ENCODE assay signal across 1 cellular context in the genomic region with DNA sequence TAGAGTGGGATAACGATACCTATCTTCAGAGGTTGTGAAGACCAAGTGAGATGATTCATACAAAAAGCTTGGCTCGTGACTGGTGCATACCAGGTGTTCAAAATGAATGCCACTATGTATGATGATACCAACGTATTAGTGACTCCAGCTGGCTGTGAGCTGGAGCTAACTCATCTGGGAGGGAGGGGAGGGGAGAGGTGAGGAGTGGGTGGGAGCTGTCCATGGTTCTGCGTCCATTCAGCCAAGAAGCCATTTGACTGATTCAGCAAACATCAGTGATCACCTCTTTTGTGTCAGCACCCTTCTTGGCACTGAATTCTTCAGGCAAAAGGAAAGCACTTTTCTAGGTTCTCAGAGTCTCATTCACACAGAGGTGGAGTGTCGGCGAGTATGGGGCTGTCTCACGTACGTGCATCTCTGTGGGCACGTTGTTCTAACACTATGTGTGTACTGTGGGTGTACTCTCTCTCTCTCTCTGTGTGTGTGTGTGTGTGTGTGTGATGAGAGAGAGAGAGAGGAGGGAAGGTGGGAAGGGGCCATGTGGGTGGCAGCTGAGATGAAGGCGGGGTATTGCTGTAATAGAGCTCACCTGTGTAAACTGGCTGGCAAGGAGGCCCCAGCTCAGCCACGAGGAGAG.
TF ChIP-seq lines count a peak whose summit lies in the region.

No MANE protein-coding gene starts in this region.

TF ChIP-seq in HepG2, 621 proteins besides CTCF, POLR2A, EP300 and RAD21 (continued from another document and continues in another):
- TF ChIP-seq, protein P1, sequence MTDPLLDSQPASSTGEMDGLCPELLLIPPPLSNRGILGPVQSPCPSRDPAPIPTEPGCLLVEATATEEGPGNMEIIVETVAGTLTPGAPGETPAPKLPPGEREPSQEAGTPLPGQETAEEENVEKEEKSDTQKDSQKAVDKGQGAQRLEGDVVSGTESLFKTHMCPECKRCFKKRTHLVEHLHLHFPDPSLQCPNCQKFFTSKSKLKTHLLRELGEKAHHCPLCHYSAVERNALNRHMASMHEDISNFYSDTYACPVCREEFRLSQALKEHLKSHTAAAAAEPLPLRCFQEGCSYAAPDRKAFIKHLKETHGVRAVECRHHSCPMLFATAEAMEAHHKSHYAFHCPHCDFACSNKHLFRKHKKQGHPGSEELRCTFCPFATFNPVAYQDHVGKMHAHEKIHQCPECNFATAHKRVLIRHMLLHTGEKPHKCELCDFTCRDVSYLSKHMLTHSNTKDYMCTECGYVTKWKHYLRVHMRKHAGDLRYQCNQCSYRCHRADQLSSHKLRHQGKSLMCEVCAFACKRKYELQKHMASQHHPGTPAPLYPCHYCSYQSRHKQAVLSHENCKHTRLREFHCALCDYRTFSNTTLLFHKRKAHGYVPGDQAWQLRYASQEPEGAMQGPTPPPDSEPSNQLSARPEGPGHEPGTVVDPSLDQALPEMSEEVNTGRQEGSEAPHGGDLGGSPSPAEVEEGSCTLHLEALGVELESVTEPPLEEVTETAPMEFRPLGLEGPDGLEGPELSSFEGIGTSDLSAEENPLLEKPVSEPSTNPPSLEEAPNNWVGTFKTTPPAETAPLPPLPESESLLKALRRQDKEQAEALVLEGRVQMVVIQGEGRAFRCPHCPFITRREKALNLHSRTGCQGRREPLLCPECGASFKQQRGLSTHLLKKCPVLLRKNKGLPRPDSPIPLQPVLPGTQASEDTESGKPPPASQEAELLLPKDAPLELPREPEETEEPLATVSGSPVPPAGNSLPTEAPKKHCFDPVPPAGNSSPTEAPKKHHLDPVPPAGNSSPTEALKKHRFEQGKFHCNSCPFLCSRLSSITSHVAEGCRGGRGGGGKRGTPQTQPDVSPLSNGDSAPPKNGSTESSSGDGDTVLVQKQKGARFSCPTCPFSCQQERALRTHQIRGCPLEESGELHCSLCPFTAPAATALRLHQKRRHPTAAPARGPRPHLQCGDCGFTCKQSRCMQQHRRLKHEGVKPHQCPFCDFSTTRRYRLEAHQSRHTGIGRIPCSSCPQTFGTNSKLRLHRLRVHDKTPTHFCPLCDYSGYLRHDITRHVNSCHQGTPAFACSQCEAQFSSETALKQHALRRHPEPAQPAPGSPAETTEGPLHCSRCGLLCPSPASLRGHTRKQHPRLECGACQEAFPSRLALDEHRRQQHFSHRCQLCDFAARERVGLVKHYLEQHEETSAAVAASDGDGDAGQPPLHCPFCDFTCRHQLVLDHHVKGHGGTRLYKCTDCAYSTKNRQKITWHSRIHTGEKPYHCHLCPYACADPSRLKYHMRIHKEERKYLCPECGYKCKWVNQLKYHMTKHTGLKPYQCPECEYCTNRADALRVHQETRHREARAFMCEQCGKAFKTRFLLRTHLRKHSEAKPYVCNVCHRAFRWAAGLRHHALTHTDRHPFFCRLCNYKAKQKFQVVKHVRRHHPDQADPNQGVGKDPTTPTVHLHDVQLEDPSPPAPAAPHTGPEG (CRISPR knock-in tag; IDR thresholded peaks at IDR 0.05): no peak
- TF ChIP-seq, protein P2, sequence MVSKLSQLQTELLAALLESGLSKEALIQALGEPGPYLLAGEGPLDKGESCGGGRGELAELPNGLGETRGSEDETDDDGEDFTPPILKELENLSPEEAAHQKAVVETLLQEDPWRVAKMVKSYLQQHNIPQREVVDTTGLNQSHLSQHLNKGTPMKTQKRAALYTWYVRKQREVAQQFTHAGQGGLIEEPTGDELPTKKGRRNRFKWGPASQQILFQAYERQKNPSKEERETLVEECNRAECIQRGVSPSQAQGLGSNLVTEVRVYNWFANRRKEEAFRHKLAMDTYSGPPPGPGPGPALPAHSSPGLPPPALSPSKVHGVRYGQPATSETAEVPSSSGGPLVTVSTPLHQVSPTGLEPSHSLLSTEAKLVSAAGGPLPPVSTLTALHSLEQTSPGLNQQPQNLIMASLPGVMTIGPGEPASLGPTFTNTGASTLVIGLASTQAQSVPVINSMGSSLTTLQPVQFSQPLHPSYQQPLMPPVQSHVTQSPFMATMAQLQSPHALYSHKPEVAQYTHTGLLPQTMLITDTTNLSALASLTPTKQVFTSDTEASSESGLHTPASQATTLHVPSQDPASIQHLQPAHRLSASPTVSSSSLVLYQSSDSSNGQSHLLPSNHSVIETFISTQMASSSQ (IDR thresholded peaks at IDR 0.05; ENCODE audit: low read depth): no peak
- TF ChIP-seq, protein P2 (CRISPR knock-in tag; IDR thresholded peaks at IDR 0.05; ENCODE audit: borderline replicate concordance): no peak
- no peak for TF ChIP-seq PHF8 (CRISPR knock-in tag; IDR thresholded peaks at IDR 0.05)
- peak; percentile 34; the same call in 1 of the 2 replicates for TF ChIP-seq MAFF (IDR thresholded peaks at IDR 0.05; ENCODE audit: low read depth, low read length)
- TF ChIP-seq, protein P3, sequence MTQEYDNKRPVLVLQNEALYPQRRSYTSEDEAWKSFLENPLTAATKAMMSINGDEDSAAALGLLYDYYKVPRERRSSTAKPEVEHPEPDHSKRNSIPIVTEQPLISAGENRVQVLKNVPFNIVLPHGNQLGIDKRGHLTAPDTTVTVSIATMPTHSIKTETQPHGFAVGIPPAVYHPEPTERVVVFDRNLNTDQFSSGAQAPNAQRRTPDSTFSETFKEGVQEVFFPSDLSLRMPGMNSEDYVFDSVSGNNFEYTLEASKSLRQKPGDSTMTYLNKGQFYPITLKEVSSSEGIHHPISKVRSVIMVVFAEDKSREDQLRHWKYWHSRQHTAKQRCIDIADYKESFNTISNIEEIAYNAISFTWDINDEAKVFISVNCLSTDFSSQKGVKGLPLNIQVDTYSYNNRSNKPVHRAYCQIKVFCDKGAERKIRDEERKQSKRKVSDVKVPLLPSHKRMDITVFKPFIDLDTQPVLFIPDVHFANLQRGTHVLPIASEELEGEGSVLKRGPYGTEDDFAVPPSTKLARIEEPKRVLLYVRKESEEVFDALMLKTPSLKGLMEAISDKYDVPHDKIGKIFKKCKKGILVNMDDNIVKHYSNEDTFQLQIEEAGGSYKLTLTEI (CRISPR knock-in tag; conservative IDR thresholded peaks at IDR 0.05): no peak
- TF ChIP-seq, protein P4, sequence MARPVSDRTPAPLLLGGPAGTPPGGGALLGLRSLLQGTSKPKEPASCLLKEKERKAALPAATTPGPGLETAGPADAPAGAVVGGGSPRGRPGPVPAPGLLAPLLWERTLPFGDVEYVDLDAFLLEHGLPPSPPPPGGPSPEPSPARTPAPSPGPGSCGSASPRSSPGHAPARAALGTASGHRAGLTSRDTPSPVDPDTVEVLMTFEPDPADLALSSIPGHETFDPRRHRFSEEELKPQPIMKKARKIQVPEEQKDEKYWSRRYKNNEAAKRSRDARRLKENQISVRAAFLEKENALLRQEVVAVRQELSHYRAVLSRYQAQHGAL (CRISPR knock-in tag; IDR thresholded peaks at IDR 0.05; ENCODE audit: not compliant biosample characterization): no peak
- TF ChIP-seq ZNF564 (CRISPR knock-in tag; IDR thresholded peaks at IDR 0.05): no peak
- 0 out of 4 replicates have a peak, but pooled peaks have one; percentile 5 to 16 for TF ChIP-seq MAFK (conservative IDR thresholded peaks at IDR 0.05 in 1 of 2, IDR thresholded peaks at IDR 0.05 in 1 of 2; ENCODE audit: low read length in 2 of 2)
- no peak for TF ChIP-seq SIX1 (CRISPR knock-in tag; IDR thresholded peaks at IDR 0.05; ENCODE audit: borderline replicate concordance)
- TF ChIP-seq, protein P5, sequence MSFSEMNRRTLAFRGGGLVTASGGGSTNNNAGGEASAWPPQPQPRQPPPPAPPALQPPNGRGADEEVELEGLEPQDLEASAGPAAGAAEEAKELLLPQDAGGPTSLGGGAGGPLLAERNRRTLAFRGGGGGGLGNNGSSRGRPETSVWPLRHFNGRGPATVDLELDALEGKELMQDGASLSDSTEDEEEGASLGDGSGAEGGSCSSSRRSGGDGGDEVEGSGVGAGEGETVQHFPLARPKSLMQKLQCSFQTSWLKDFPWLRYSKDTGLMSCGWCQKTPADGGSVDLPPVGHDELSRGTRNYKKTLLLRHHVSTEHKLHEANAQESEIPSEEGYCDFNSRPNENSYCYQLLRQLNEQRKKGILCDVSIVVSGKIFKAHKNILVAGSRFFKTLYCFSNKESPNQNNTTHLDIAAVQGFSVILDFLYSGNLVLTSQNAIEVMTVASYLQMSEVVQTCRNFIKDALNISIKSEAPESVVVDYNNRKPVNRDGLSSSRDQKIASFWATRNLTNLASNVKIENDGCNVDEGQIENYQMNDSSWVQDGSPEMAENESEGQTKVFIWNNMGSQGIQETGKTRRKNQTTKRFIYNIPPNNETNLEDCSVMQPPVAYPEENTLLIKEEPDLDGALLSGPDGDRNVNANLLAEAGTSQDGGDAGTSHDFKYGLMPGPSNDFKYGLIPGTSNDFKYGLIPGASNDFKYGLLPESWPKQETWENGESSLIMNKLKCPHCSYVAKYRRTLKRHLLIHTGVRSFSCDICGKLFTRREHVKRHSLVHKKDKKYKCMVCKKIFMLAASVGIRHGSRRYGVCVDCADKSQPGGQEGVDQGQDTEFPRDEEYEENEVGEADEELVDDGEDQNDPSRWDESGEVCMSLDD (CRISPR knock-in tag; IDR thresholded peaks at IDR 0.05; ENCODE audit: borderline replicate concordance): no peak
- TF ChIP-seq IKZF1 (IDR thresholded peaks at IDR 0.05): no peak
- TF ChIP-seq, protein P6, sequence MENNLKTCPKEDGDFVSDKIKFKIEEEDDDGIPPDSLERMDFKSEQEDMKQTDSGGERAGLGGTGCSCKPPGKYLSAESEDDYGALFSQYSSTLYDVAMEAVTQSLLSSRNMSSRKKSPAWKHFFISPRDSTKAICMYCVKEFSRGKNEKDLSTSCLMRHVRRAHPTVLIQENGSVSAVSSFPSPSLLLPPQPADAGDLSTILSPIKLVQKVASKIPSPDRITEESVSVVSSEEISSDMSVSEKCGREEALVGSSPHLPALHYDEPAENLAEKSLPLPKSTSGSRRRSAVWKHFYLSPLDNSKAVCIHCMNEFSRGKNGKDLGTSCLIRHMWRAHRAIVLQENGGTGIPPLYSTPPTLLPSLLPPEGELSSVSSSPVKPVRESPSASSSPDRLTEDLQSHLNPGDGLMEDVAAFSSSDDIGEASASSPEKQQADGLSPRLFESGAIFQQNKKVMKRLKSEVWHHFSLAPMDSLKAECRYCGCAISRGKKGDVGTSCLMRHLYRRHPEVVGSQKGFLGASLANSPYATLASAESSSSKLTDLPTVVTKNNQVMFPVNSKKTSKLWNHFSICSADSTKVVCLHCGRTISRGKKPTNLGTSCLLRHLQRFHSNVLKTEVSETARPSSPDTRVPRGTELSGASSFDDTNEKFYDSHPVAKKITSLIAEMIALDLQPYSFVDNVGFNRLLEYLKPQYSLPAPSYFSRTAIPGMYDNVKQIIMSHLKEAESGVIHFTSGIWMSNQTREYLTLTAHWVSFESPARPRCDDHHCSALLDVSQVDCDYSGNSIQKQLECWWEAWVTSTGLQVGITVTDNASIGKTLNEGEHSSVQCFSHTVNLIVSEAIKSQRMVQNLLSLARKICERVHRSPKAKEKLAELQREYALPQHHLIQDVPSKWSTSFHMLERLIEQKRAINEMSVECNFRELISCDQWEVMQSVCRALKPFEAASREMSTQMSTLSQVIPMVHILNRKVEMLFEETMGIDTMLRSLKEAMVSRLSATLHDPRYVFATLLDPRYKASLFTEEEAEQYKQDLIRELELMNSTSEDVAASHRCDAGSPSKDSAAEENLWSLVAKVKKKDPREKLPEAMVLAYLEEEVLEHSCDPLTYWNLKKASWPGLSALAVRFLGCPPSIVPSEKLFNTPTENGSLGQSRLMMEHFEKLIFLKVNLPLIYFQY (CRISPR knock-in tag; IDR thresholded peaks at IDR 0.05; ENCODE audit: borderline replicate concordance): no peak
- no peak for TF ChIP-seq NFYC (CRISPR knock-in tag; IDR thresholded peaks at IDR 0.05)
- no peak for TF ChIP-seq ZNF816 (CRISPR knock-in tag; IDR thresholded peaks at IDR 0.05; ENCODE audit: borderline replicate concordance)
- TF ChIP-seq TEAD2 (CRISPR knock-in tag; IDR thresholded peaks at IDR 0.05): no peak
- no peak for TF ChIP-seq CC2D1A (CRISPR knock-in tag; IDR thresholded peaks at IDR 0.05)
- TF ChIP-seq, protein P7, sequence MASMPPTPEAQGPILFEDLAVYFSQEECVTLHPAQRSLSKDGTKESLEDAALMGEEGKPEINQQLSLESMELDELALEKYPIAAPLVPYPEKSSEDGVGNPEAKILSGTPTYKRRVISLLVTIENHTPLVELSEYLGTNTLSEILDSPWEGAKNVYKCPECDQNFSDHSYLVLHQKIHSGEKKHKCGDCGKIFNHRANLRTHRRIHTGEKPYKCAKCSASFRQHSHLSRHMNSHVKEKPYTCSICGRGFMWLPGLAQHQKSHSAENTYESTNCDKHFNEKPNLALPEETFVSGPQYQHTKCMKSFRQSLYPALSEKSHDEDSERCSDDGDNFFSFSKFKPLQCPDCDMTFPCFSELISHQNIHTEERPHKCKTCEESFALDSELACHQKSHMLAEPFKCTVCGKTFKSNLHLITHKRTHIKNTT (CRISPR knock-in tag; IDR thresholded peaks at IDR 0.05): no peak
- no peak for TF ChIP-seq BORCS8-MEF2B (CRISPR knock-in tag; IDR thresholded peaks at IDR 0.05)
- TF ChIP-seq ZNF350 (CRISPR knock-in tag; IDR thresholded peaks at IDR 0.05; ENCODE audit: borderline replicate concordance, low read depth): no peak
- no peak for TF ChIP-seq NAIF1 (CRISPR knock-in tag; IDR thresholded peaks at IDR 0.05; ENCODE audit: borderline replicate concordance)
- 0 out of 2 replicates have a peak, but pooled peaks have one; percentile 18 for TF ChIP-seq MAZ (IDR thresholded peaks at IDR 0.05; ENCODE audit: borderline replicate concordance, low read depth, low read length)
- TF ChIP-seq MAZ (CRISPR knock-in tag; IDR thresholded peaks at IDR 0.05; ENCODE audit: low read depth): no peak
- TF ChIP-seq ZNF17 (CRISPR knock-in tag; IDR thresholded peaks at IDR 0.05): no peak
- no peak for TF ChIP-seq HMG20A (CRISPR knock-in tag; IDR thresholded peaks at IDR 0.05; ENCODE audit: borderline replicate concordance)
- 0 out of 2 replicates have a peak, but pooled peaks have one; percentile 18 for TF ChIP-seq SAP130 (CRISPR knock-in tag; IDR thresholded peaks at IDR 0.05; ENCODE audit: low read depth)
- no peak for TF ChIP-seq PAWR (CRISPR knock-in tag; IDR thresholded peaks at IDR 0.05; ENCODE audit: borderline replicate concordance)
- no peak for TF ChIP-seq HOXD1 (CRISPR knock-in tag; IDR thresholded peaks at IDR 0.05)
- no peak for TF ChIP-seq GABPA (IDR thresholded peaks at IDR 0.05; ENCODE audit: low read depth, low read length)
- TF ChIP-seq GABPA (CRISPR knock-in tag; IDR thresholded peaks at IDR 0.05; ENCODE audit: low read depth): no peak
- TF ChIP-seq ZC3H13 (CRISPR knock-in tag; IDR thresholded peaks at IDR 0.05): no peak
- TF ChIP-seq REXO4 (CRISPR knock-in tag; IDR thresholded peaks at IDR 0.05; ENCODE audit: borderline replicate concordance): no peak
- no peak for TF ChIP-seq MTF2 (CRISPR knock-in tag; IDR thresholded peaks at IDR 0.05; ENCODE audit: borderline replicate concordance)
- TF ChIP-seq CREM (IDR thresholded peaks at IDR 0.05): no peak
- TF ChIP-seq CREM (CRISPR knock-in tag; IDR thresholded peaks at IDR 0.05): no peak
